Comparison of ENCODE assay signal across 26 cellular contexts in genomic region chr5:160039810-160040470, GRCh38. TPM values are rescaled to one million over a fixed set of nuclear protein-coding genes. Genes with fewer than 3 reads are reported as not detected.
A peak's percentile ranks its signal among the peaks of the same experiment; 100 is the strongest.
DNase-seq lines count a peak whose midpoint lies in the region; ATAC-seq and TF ChIP-seq lines count a peak whose summit lies in the region.
"Had no signal": no experiment of that assay in that cellular context is flagged by ENCODE, and none has a peak within 500 bp of the region (broad histone marks: within the 10 kb centered on the region; RNA-seq: fewer than 3 reads in every experiment).

No MANE protein-coding gene starts in this region.

- H3F3A ChIP-seq in smooth muscle cell (ENCODE audit: low read depth): no peaks in the 10 kb centered on the region

- H3K9ac ChIP-seq in adipocyte (ENCODE audit: low read length) (no peak overlapping the region), smooth muscle cell (ENCODE audit: low read depth) (no peak overlapping the region)
- H3K9ac ChIP-seq: SK-N-SH had no signal

- H3K27me3 Mint-ChIP-seq in MCF 10A (ENCODE audit: insufficient read depth, unreplicated experiment): no peaks in the 10 kb centered on the region
- H3K27me3 Mint-ChIP-seq: activated CD4-positive, alpha-beta memory T cell treated with anti-CD3 and anti-CD28 coated beads, Interleukin-2, amount 10 ng/mL, durations not matched to agents 7 days and 5 days; CD4-positive, alpha-beta T cell had no signal

- ATAC-seq in HG03108 (IDR thresholded peaks at IDR 0.05; ENCODE audit: unreplicated experiment) (no peak), GM21723 (IDR thresholded peaks at IDR 0.05; ENCODE audit: unreplicated experiment) (no peak)

- 75% methylated on average over 2 of the region's 2 CpGs for WGBS in smooth muscle cell (ENCODE audit: low lambda C conversion rate)

- H3K36me3 ChIP-seq in breast epithelium (peaks cover 4% of the 10 kb centered on the region), adipocyte (ENCODE audit: control insufficient read depth, insufficient read depth, low read length, severe bottlenecking) (peaks cover 76% of the 10 kb centered on the region), smooth muscle cell (ENCODE audit: low read depth) (no peaks in the 10 kb centered on the region)

- DNase-seq in MCF 10A (ENCODE audit: unreplicated experiment) (peak; percentile 31), breast epithelium (ENCODE audit: low spot score in 2 of 2) (no peak), adipocyte (ENCODE audit: low read depth) (peak; percentile 16), fibroblast of pulmonary artery (ENCODE audit: low read depth) (peak; percentile 50), smooth muscle cell (lab: John Stamatoyannopoulos, UW; ENCODE audit: unreplicated experiment) (no peak), GM19240 (ENCODE audit: insufficient read length, low spot score) (no peak)
- DNase-seq: activated CD4-positive, alpha-beta memory T cell treated with anti-CD3 and anti-CD28 coated beads, Interleukin-2, amount 10 ng/mL, durations not matched to agents 7 days and 5 days; activated CD4-positive, alpha-beta T cell treated with anti-CD3 and anti-CD28 coated beads for 1 hour; activated CD8-positive, alpha-beta memory T cell treated with anti-CD3 and anti-CD28 coated beads, Interleukin-2, amount 50 U/mL, for 48 hours; activated naive CD4-positive, alpha-beta T cell treated with anti-CD3 and anti-CD28 coated beads, Interleukin-2, amount 50 U/mL, for 16 hours; AML-193; CD4-positive, alpha-beta T cell; dermis blood vessel endothelial cell; Kasumi-1; kidney glomerular epithelial cell; NCI-H187 treated with DMSO at 0.1 percent for 48 hours; nephron progenitor cell; SK-N-SH; stimulated activated CD4-positive, alpha-beta T cell treated with anti-CD3 and anti-CD28 coated beads, Interleukin-2, amount 100 ng/mL, for 24 hours; tibial artery had no signal

- no peak overlapping the region for H3K4me3 Mint-ChIP-seq in MCF 10A (ENCODE audit: unreplicated experiment)
- H3K4me3 Mint-ChIP-seq: activated CD4-positive, alpha-beta memory T cell treated with anti-CD3 and anti-CD28 coated beads, Interleukin-2, amount 10 ng/mL, durations not matched to agents 7 days and 5 days; CD4-positive, alpha-beta T cell; nephron progenitor cell had no signal

- H3K4me1 Mint-ChIP-seq in MCF 10A (ENCODE audit: insufficient read depth, unreplicated experiment): no peaks in the 10 kb centered on the region
- H3K4me1 Mint-ChIP-seq: nephron progenitor cell had no signal

- H3K36me3 Mint-ChIP-seq in MCF 10A (ENCODE audit: insufficient read depth, unreplicated experiment): peaks cover 63% of the 10 kb centered on the region

- no peaks in the 10 kb centered on the region for H4K20me1 ChIP-seq in smooth muscle cell (ENCODE audit: low read depth)

- TF ChIP-seq CTCF in MCF 10A (IDR thresholded peaks at IDR 0.05; ENCODE audit: unreplicated experiment): no peak
- no peak for TF ChIP-seq CTCF in breast epithelium (IDR thresholded peaks at IDR 0.05)
- TF ChIP-seq CTCF in fibroblast of pulmonary artery (IDR thresholded peaks at IDR 0.05; ENCODE audit: low read length, missing control alignments): no peak
- no peak for TF ChIP-seq CTCF in smooth muscle cell (IDR thresholded peaks at IDR 0.05; ENCODE audit: borderline replicate concordance, insufficient read depth, poor library complexity, severe bottlenecking)

- no peak overlapping the region for H3K4me2 ChIP-seq in smooth muscle cell
- H3K4me2 ChIP-seq: SK-N-SH had no signal

- H3K27ac Mint-ChIP-seq in MCF 10A (ENCODE audit: low read depth, unreplicated experiment): peak overlapping the region; percentile 49
- H3K27ac Mint-ChIP-seq: activated CD4-positive, alpha-beta memory T cell treated with anti-CD3 and anti-CD28 coated beads, Interleukin-2, amount 10 ng/mL, durations not matched to agents 7 days and 5 days; nephron progenitor cell had no signal

- POLR2A ChIA-PET in MCF 10A (lab: Yijun Ruan, JAX): interaction anchor here (0.7 to 1.5 kb wide), 5 partner anchors 9 to 443 kb away, joined by 3 to 4 read pairs (median 3); no protein-coding TSS in a partner anchor

- H3K9me3 ChIP-seq in breast epithelium (no peaks in the 10 kb centered on the region), adipocyte (ENCODE audit: control insufficient read depth, low read length) (no peaks in the 10 kb centered on the region), smooth muscle cell (replicated peaks; ENCODE audit: low read depth) (no peaks in the 10 kb centered on the region)
- H3K9me3 ChIP-seq: SK-N-SH, tibial artery had no signal

- H3K79me2 ChIP-seq in smooth muscle cell (ENCODE audit: low read depth): no peaks in the 10 kb centered on the region

- no peak overlapping the region for H3K4me3 ChIP-seq in breast epithelium
- H3K4me3 ChIP-seq in adipocyte (ENCODE audit: low read length): no peak overlapping the region
- H3K4me3 ChIP-seq in fibroblast of pulmonary artery (replicated peaks; ENCODE audit: low read depth, low read length): no peak overlapping the region
- H3K4me3 ChIP-seq in smooth muscle cell: no peak overlapping the region
- H3K4me3 ChIP-seq: cardiac muscle cell, lung, tibial artery had no signal

- H2AFZ ChIP-seq in smooth muscle cell (ENCODE audit: low read depth): no peak overlapping the region

- H3K27ac ChIP-seq in breast epithelium: no peak overlapping the region
- peak overlapping the region; percentile 53 for H3K27ac ChIP-seq in smooth muscle cell (ENCODE audit: low read depth)
- H3K27ac ChIP-seq: cardiac muscle cell, HL-60, RWPE1, tibial artery had no signal

- H3K4me1 ChIP-seq in breast epithelium (no peaks in the 10 kb centered on the region), adipocyte (ENCODE audit: control insufficient read depth, insufficient read depth, low read length) (peaks cover 30% of the 10 kb centered on the region), smooth muscle cell (ENCODE audit: low read depth) (peaks cover 4% of the 10 kb centered on the region)

- CTCF ChIA-PET in MCF 10A (lab: Yijun Ruan, JAX): interaction anchor here (0.6 to 2.2 kb wide), 8 partner anchors 14 to 351 kb away, joined by 3 to 14 read pairs (median 3); no protein-coding TSS in a partner anchor

- intact Hi-C loops in MCF 10A (cut with micrococcal nuclease): no loop called here
- intact Hi-C loops in breast epithelium (cut with DNase I; ENCODE audit: low total_unique reads): no loop called here

- no peak for TF ChIP-seq POLR2A in breast epithelium (IDR thresholded peaks at IDR 0.05)

- H3K27me3 ChIP-seq in breast epithelium (no peaks in the 10 kb centered on the region), adipocyte (replicated peaks; ENCODE audit: control insufficient read depth, insufficient read depth, low read length) (no peaks in the 10 kb centered on the region), smooth muscle cell (ENCODE audit: low read depth) (no peaks in the 10 kb centered on the region)
- H3K27me3 ChIP-seq: cardiac muscle cell, tibial artery had no signal

- H3K9me3 Mint-ChIP-seq in MCF 10A (ENCODE audit: unreplicated experiment): no peaks in the 10 kb centered on the region
- H3K9me3 Mint-ChIP-seq: activated CD4-positive, alpha-beta memory T cell treated with anti-CD3 and anti-CD28 coated beads, Interleukin-2, amount 10 ng/mL, durations not matched to agents 7 days and 5 days; CD4-positive, alpha-beta T cell; nephron progenitor cell had no signal

- BruUV-seq in MCF 10A (replicated peaks; lab: Mats Ljungman, UMichigan): no TSS peak

RNA-seq across cellular contexts. Expression of gene TTC1, which starts 31.0 kb away (rescaled TPM):
- total RNA-seq in MCF 10A (2022) (84.6 and 100 TPM in 2 replicates), breast epithelium (10 to 100 TPM; 36.3 to 45.2 (median 41.0) TPM), smooth muscle cell (31.5 and 38.4 TPM in 2 replicates)
- 45.7 and 50.7 TPM in 2 replicates for polyA plus RNA-seq in smooth muscle cell

Comparison
In these comparisons a context has a peak if more than half of its experiments do, and no peak if none do; other contexts are left out.
1. DNase-seq: peak in MCF 10A (single experiment), adipocyte (single experiment) and fibroblast of pulmonary artery (single experiment); none in breast epithelium (0 of 2), smooth muscle cell (single experiment) and GM19240 (single experiment).